Comparison of ENCODE assay signal across 17 cellular contexts in the genomic region with DNA sequence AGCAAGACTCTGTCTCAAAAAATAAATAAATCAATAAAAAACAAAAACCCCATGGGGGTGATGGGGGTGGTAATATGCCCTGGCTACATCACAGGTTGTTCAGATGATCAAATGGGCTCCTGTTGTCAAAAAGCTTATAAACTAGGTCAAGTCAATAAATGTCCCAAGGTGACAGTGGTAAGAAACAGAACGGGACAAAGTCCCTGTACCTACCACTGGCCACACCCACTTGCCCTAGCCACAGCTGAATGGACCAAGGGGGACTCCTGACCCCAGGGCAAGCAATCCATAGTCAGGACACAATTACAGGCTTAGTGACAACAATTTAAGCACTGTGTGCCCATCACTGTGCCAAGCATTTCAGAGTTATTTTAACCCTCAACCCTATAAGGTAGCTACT.
"Had no signal": no experiment of that assay in that cellular context is flagged by ENCODE, and none has a peak within 500 bp of the region (broad histone marks: within the 10 kb centered on the region; RNA-seq: fewer than 3 reads in every experiment).

No MANE protein-coding gene starts in this region.

- ATAC-seq: activated naive CD8-positive, alpha-beta T cell treated with anti-CD3 and anti-CD28 coated beads, Interleukin-2, amount 50 U/mL, for 24 hours; left lung; right cardiac atrium; stimulated activated naive CD8-positive, alpha-beta T cell treated with anti-CD3 and anti-CD28 coated beads, Interleukin-15, amount 100 ng/mL, for 72 hours had no signal

- H3K9me3 ChIP-seq: ascending aorta, breast epithelium, left lung, spleen had no signal

- H3K27ac Mint-ChIP-seq: activated CD4-positive, alpha-beta T cell treated with anti-CD3 and anti-CD28 coated beads, Interleukin-2, amount 10 ng/mL, durations not matched to agents 24 days and 14 days; activated naive CD4-positive, alpha-beta T cell treated with anti-CD3 and anti-CD28 coated beads for 36 hours; activated naive CD8-positive, alpha-beta T cell treated with anti-CD3 and anti-CD28 coated beads, Interleukin-2, amount 50 U/mL, for 24 hours; memory B cell; nephron; progenitor cell of endocrine pancreas; stimulated activated naive CD8-positive, alpha-beta T cell treated with anti-CD3 and anti-CD28 coated beads, Interleukin-15, amount 100 ng/mL, for 72 hours had no signal

- H3K27ac ChIP-seq: ascending aorta, breast epithelium, left lung, spleen had no signal

- H3K4me3 Mint-ChIP-seq: activated CD4-positive, alpha-beta T cell treated with anti-CD3 and anti-CD28 coated beads, Interleukin-2, amount 10 ng/mL, durations not matched to agents 24 days and 14 days; activated naive CD4-positive, alpha-beta T cell treated with anti-CD3 and anti-CD28 coated beads for 36 hours; activated naive CD8-positive, alpha-beta T cell treated with anti-CD3 and anti-CD28 coated beads, Interleukin-2, amount 50 U/mL, for 24 hours; activated T-helper 1 cell treated with anti-CD3 and anti-CD28 coated beads, Interleukin-12 subunit alpha, Interleukin-12 subunit beta, Interleukin-2, Interleukin-4 antibody, amounts not matched to agents 30 ng/mL and 10 ng/mL and 1 ng/mL, durations not matched to agents 14 hours and 24 hours and 36 hours; memory B cell; nephron; stimulated activated naive CD8-positive, alpha-beta T cell treated with anti-CD3 and anti-CD28 coated beads, Interleukin-15, amount 100 ng/mL, for 72 hours; T-helper 2 cell treated with Interferon-gamma antibody and Interleukin-4, amounts not matched to agents 5 μg/mL and 100 μg/mL, for 36 hours had no signal

- DNase-seq: activated CD4-positive, alpha-beta T cell treated with anti-CD3 and anti-CD28 coated beads, Interleukin-2, amount 10 ng/mL, durations not matched to agents 24 days and 14 days; activated CD4-positive, CD25-positive, alpha-beta regulatory T cell; activated naive CD4-positive, alpha-beta T cell treated with anti-CD3 and anti-CD28 coated beads for 36 hours; activated naive CD8-positive, alpha-beta T cell treated with anti-CD3 and anti-CD28 coated beads, Interleukin-2, amount 50 U/mL, for 24 hours; left lung; nucleus accumbens; right cardiac atrium; stimulated activated naive CD8-positive, alpha-beta T cell treated with anti-CD3 and anti-CD28 coated beads, Interleukin-15, amount 100 ng/mL, for 72 hours; SW 1271 had no signal

- H3K27me3 Mint-ChIP-seq: activated CD4-positive, alpha-beta T cell treated with anti-CD3 and anti-CD28 coated beads, Interleukin-2, amount 10 ng/mL, durations not matched to agents 24 days and 14 days; activated naive CD8-positive, alpha-beta T cell treated with anti-CD3 and anti-CD28 coated beads, Interleukin-2, amount 50 U/mL, for 24 hours; memory B cell; progenitor cell of endocrine pancreas; stimulated activated naive CD8-positive, alpha-beta T cell treated with anti-CD3 and anti-CD28 coated beads, Interleukin-15, amount 100 ng/mL, for 72 hours had no signal

- H3K9me3 Mint-ChIP-seq: activated CD4-positive, alpha-beta T cell treated with anti-CD3 and anti-CD28 coated beads, Interleukin-2, amount 10 ng/mL, durations not matched to agents 24 days and 14 days; activated naive CD4-positive, alpha-beta T cell treated with anti-CD3 and anti-CD28 coated beads for 36 hours; activated naive CD8-positive, alpha-beta T cell treated with anti-CD3 and anti-CD28 coated beads, Interleukin-2, amount 50 U/mL, for 24 hours; activated T-helper 1 cell treated with anti-CD3 and anti-CD28 coated beads, Interleukin-12 subunit alpha, Interleukin-12 subunit beta, Interleukin-2, Interleukin-4 antibody, amounts not matched to agents 30 ng/mL and 10 ng/mL and 1 ng/mL, durations not matched to agents 14 hours and 24 hours and 36 hours; memory B cell; nephron; stimulated activated naive CD8-positive, alpha-beta T cell treated with anti-CD3 and anti-CD28 coated beads, Interleukin-15, amount 100 ng/mL, for 72 hours; T-helper 2 cell treated with Interferon-gamma antibody and Interleukin-4, amounts not matched to agents 5 μg/mL and 100 μg/mL, for 36 hours had no signal

- H3K27me3 ChIP-seq: ascending aorta, breast epithelium, left lung, spleen had no signal

- H3K36me3 ChIP-seq: breast epithelium had no signal

- H3K4me3 ChIP-seq: ascending aorta, breast epithelium, left lung, spleen had no signal

- H3K4me1 Mint-ChIP-seq: activated naive CD8-positive, alpha-beta T cell treated with anti-CD3 and anti-CD28 coated beads, Interleukin-2, amount 50 U/mL, for 24 hours; nephron had no signal
